13 cellular contexts compared by ENCODE assay signal in the genomic region with DNA sequence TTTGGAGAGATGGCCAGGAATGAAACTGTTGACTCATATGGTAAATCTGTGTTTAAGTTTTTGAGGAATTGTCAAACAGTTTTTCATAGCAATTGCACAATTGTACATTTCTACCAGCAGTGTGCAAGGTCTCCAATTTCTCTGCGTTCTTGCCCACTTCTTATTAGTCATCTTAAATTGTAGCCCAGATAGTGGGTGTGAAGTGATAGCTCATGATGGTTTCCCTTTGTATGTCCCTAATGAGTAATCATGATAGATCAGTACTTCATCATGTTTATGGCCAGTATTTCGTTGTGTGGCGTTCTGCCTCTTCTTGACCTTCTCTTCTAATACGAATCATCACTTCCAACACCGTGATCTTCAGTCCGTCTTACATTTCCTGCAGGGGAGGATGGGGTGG.
A peak's percentile ranks its signal among the peaks of the same experiment; 100 is the strongest.
DNase-seq lines count a peak whose midpoint lies in the region; ATAC-seq and TF ChIP-seq lines count a peak whose summit lies in the region.
"Had no signal": no experiment of that assay in that cellular context is flagged by ENCODE, and none has a peak within 500 bp of the region (broad histone marks: within the 10 kb centered on the region; RNA-seq: fewer than 3 reads in every experiment).

No MANE protein-coding gene starts in this region.

- H3K9me3 ChIP-seq in suprapubic skin = no peaks in the 10 kb centered on the region

- no peak for TF ChIP-seq EP300 in suprapubic skin (IDR thresholded peaks at IDR 0.05)

- peaks cover 83% of the 10 kb centered on the region for H3K36me3 ChIP-seq in suprapubic skin

- peaks cover 13% of the 10 kb centered on the region for H3K4me1 ChIP-seq in suprapubic skin

- peak; percentile 42 for ATAC-seq in sciatic nerve
- ATAC-seq in GM19324 (IDR thresholded peaks at IDR 0.05; ENCODE audit: low FRiP score, unreplicated experiment) = no peak

- H3K4me3 ChIP-seq in fibroblast of mammary gland (ENCODE audit: control insufficient read depth, low read depth, low read length) (no peak overlapping the region), suprapubic skin (no peak overlapping the region)

- WGBS in suprapubic skin = 64% methylated on average over 6 of the region's 6 CpGs

- TF ChIP-seq POLR2A in suprapubic skin (IDR thresholded peaks at IDR 0.05) = no peak

- intact Hi-C loops in sciatic nerve (cut with DNase I) = no loop called here

- no peak overlapping the region for H3K27ac ChIP-seq in suprapubic skin

- TF ChIP-seq CTCF in fibroblast of mammary gland (conservative IDR thresholded peaks at IDR 0.05; ENCODE audit: control insufficient read depth, insufficient read depth, low read depth, low read length) (no peak), suprapubic skin (IDR thresholded peaks at IDR 0.05) (no peak)

- peak; percentile 92 for DNase-seq in GM04503 (ENCODE audit: low read depth)
- DNase-seq in RPMI7951 (ENCODE audit: low read depth) = peak; percentile 61
- peak; percentile 99 for DNase-seq in fibroblast of mammary gland (ENCODE audit: low read depth)
- DNase-seq in sciatic nerve (ENCODE audit: low spot score) = no peak
- no peak for DNase-seq in stimulated activated CD8-positive, alpha-beta memory T cell treated with anti-CD3 and anti-CD28 coated beads, Interleukin-4, amount 100 ng/mL, for 48 hours
- DNase-seq in NCI-H1105 treated with DMSO at 0.1 percent for 48 hours (lab: John Stamatoyannopoulos, UW) = no peak
- DNase-seq in suprapubic skin (ENCODE audit: low spot score in 2 of 2) = no peak
- DNase-seq: activated CD4-positive, alpha-beta T cell treated with anti-CD3 and anti-CD28 coated beads, Interleukin-2, amount 50 U/mL, for 4 hours; NCI-H146; NCI-H524 treated with DMSO at 0.1 percent for 48 hours; small intestine; T-helper 9 cell had no signal

- no peaks in the 10 kb centered on the region for H3K27me3 ChIP-seq in suprapubic skin

Comparison
In these comparisons a context has a peak if more than half of its experiments do, and no peak if none do; other contexts are left out.
1. DNase-seq: peak in GM04503 (single experiment), RPMI7951 (single experiment) and fibroblast of mammary gland (single experiment); none in sciatic nerve (single experiment), stimulated activated CD8-positive, alpha-beta memory T cell treated with anti-CD3 and anti-CD28 coated beads, Interleukin-4, amount 100 ng/mL, for 48 hours (single experiment), NCI-H1105 treated with DMSO at 0.1 percent for 48 hours (single experiment) and suprapubic skin (0 of 2).